17 cellular contexts compared by ENCODE assay signal in the genomic region with DNA sequence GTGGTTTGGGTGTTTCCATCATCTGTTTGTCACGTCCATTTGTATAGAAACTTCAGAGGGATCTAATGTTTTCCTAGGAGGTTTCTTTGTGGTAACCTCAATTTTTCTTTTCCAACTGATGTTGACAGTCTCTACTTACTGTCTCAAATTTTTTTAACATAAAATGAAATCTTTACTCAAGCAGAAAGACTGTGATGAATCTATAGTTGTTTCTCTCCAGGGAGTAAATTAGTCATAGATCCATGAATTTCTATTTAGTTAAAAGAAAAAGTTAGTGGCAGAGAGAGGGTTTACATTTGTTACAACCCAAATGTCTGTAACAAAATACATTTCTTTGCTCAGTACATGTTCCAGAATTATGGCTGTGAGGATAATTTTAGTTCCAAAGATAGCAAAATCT.
DNase-seq lines count a peak whose midpoint lies in the region; ATAC-seq, FAIRE-seq and TF ChIP-seq lines count a peak whose summit lies in the region.
"Had no signal": no experiment of that assay in that cellular context is flagged by ENCODE, and none has a peak within 500 bp of the region (broad histone marks: within the 10 kb centered on the region; RNA-seq: fewer than 3 reads in every experiment).

No MANE protein-coding gene starts in this region.

- H3K27ac ChIP-seq in astrocyte (ENCODE audit: low read depth, low read length) (no peak overlapping the region), smooth muscle cell (ENCODE audit: low read depth) (peak overlapping the region; percentile 91)
- H3K27ac ChIP-seq in CD8-positive, alpha-beta T cell (ENCODE audit: low read depth, low read length) = no peak overlapping the region
- H3K27ac ChIP-seq: A549 had no signal

- H3K4me1 ChIP-seq in astrocyte (ENCODE audit: insufficient read depth, low read length) (peaks cover 15% of the 10 kb centered on the region), smooth muscle cell (ENCODE audit: low read depth) (peaks cover 22% of the 10 kb centered on the region)
- H3K4me1 ChIP-seq in CD8-positive, alpha-beta T cell (ENCODE audit: insufficient read depth, low read length) = no peaks in the 10 kb centered on the region
- H3K4me1 ChIP-seq: A549 had no signal

- POLR2A ChIA-PET in CD8-positive, alpha-beta T cell (lab: Charles Lee) = no interaction called here

- H3K4me3 Mint-ChIP-seq in astrocyte (ENCODE audit: unreplicated experiment) (no peak overlapping the region), mesothelial cell of epicardium (no peak overlapping the region)
- no peak overlapping the region for H3K4me3 Mint-ChIP-seq in CD8-positive, alpha-beta T cell

- CTCF ChIA-PET in CD8-positive, alpha-beta T cell (lab: Charles Lee) = no interaction called here

- TF ChIP-seq CTCF in D721Med (IDR thresholded peaks at IDR 0.05; ENCODE audit: insufficient read depth, missing control alignments) = no peak
- TF ChIP-seq CTCF in astrocyte (IDR thresholded peaks at IDR 0.05; ENCODE audit: insufficient read depth, low read depth, low read length) = no peak
- no peak for TF ChIP-seq CTCF in mesothelial cell of epicardium (IDR thresholded peaks at IDR 0.05; ENCODE audit: unreplicated experiment)
- TF ChIP-seq CTCF in smooth muscle cell (IDR thresholded peaks at IDR 0.05; ENCODE audit: borderline replicate concordance, insufficient read depth, poor library complexity, severe bottlenecking) = no peak
- no peak for TF ChIP-seq CTCF in CD8-positive, alpha-beta T cell (IDR thresholded peaks at IDR 0.05)

- H3K4me1 Mint-ChIP-seq in astrocyte (ENCODE audit: low read depth, unreplicated experiment) (peaks cover 24% of the 10 kb centered on the region), mesothelial cell of epicardium (peaks cover 56% of the 10 kb centered on the region)
- H3K4me1 Mint-ChIP-seq in CD8-positive, alpha-beta T cell (ENCODE audit: low read depth) = no peaks in the 10 kb centered on the region

- H3K4me2 ChIP-seq in astrocyte (ENCODE audit: low read length) (peak overlapping the region; percentile 18), smooth muscle cell (peak overlapping the region; percentile 66)
- H3K4me2 ChIP-seq: A549 had no signal

- WGBS in smooth muscle cell (ENCODE audit: low lambda C conversion rate) = 64% methylated on average over 1 of the region's 1 CpG

- H3K4me3 ChIP-seq in astrocyte (ENCODE audit: insufficient read depth, low read depth, low read length) (no peak overlapping the region), smooth muscle cell (no peak overlapping the region)
- no peak overlapping the region for H3K4me3 ChIP-seq in CD8-positive, alpha-beta T cell (ENCODE audit: low read depth, low read length)
- H3K4me3 ChIP-seq: A549 had no signal

- DNase-seq in D721Med (ENCODE audit: insufficient read length, low spot score) = no peak
- DNase-seq in astrocyte (ENCODE audit: low read depth) = peak; percentile 23
- DNase-seq in mesothelial cell of epicardium (ENCODE audit: low spot score in 2 of 2, unreplicated experiment in 2 of 2) = no peak
- no peak for DNase-seq in smooth muscle cell (lab: John Stamatoyannopoulos, UW; ENCODE audit: unreplicated experiment)
- no peak for DNase-seq in activated CD8-positive, alpha-beta memory T cell treated with anti-CD3 and anti-CD28 coated beads for 24 hours
- no peak for DNase-seq in CD8-positive, alpha-beta T cell
- DNase-seq: Calu3, DND-41, GDM1, KBM-7, NCI-H1105, NCI-H1694 treated with DMSO at 0.1 percent for 48 hours, NCI-H446 treated with DMSO at 0.1 percent for 48 hours, NCI-H82 had no signal

- intact Hi-C loops in CD8-positive, alpha-beta T cell (cut with DNase I, micrococcal nuclease) = no loop called here

- H3K27ac Mint-ChIP-seq in astrocyte (ENCODE audit: unreplicated experiment) (no peak overlapping the region), mesothelial cell of epicardium (peak overlapping the region; percentile 87)
- H3K27ac Mint-ChIP-seq in CD8-positive, alpha-beta T cell = no peak overlapping the region

- H3K36me3 ChIP-seq in astrocyte (ENCODE audit: insufficient read depth, low read length) (no peaks in the 10 kb centered on the region), smooth muscle cell (ENCODE audit: low read depth) (no peaks in the 10 kb centered on the region)
- H3K36me3 ChIP-seq in CD8-positive, alpha-beta T cell (ENCODE audit: insufficient read depth, low read length) = no peaks in the 10 kb centered on the region

- FAIRE-seq in D721Med (lab: Jason Lieb, UNC) (peak; percentile 58), astrocyte (lab: Jason Lieb, UNC) (peak; percentile 58)
- FAIRE-seq: A549, GM19239 had no signal

- H2AFZ ChIP-seq in astrocyte (ENCODE audit: low read depth, low read length) (no peak overlapping the region), smooth muscle cell (ENCODE audit: low read depth) (no peak overlapping the region)

- H3K9me3 Mint-ChIP-seq in astrocyte (ENCODE audit: unreplicated experiment) (peaks cover 5% of the 10 kb centered on the region), mesothelial cell of epicardium (no peaks in the 10 kb centered on the region)
- H3K9me3 Mint-ChIP-seq in CD8-positive, alpha-beta T cell = peaks cover 2% of the 10 kb centered on the region

- H3K27me3 ChIP-seq in astrocyte (ENCODE audit: insufficient read depth, low read length) (no peaks in the 10 kb centered on the region), smooth muscle cell (ENCODE audit: low read depth) (no peaks in the 10 kb centered on the region)
- no peaks in the 10 kb centered on the region for H3K27me3 ChIP-seq in CD8-positive, alpha-beta T cell (ENCODE audit: insufficient read depth, low read length)

- H4K20me1 ChIP-seq in astrocyte (ENCODE audit: insufficient read depth, low read length) (no peaks in the 10 kb centered on the region), smooth muscle cell (ENCODE audit: low read depth) (peaks cover 7% of the 10 kb centered on the region)

- no peaks in the 10 kb centered on the region for H3K9me3 ChIP-seq in astrocyte (ENCODE audit: insufficient read depth, low read depth, low read length)
- H3K9me3 ChIP-seq in smooth muscle cell (replicated peaks; ENCODE audit: low read depth) = no peaks in the 10 kb centered on the region
- no peaks in the 10 kb centered on the region for H3K9me3 ChIP-seq in CD8-positive, alpha-beta T cell (ENCODE audit: low read length)
- H3K9me3 ChIP-seq: A549 had no signal

- H3K79me2 ChIP-seq in astrocyte (ENCODE audit: insufficient read depth, low read length) = no peaks in the 10 kb centered on the region
- peaks cover 6% of the 10 kb centered on the region for H3K79me2 ChIP-seq in smooth muscle cell (ENCODE audit: low read depth)

- no peak for ATAC-seq in activated CD4-positive, CD25-positive, alpha-beta regulatory T cell treated with anti-CD3 and anti-CD28 coated beads, Interleukin-2, amount 50 U/mL, for 24 hours
- no peak for ATAC-seq in CD8-positive, alpha-beta T cell
- ATAC-seq: A549 had no signal

- H3K9ac ChIP-seq in astrocyte (ENCODE audit: low read length) = no peak overlapping the region
- H3K9ac ChIP-seq in smooth muscle cell (ENCODE audit: low read depth) = peak overlapping the region; percentile 42

- no peaks in the 10 kb centered on the region for H3K36me3 Mint-ChIP-seq in astrocyte (ENCODE audit: low read depth, unreplicated experiment)
- peaks cover 16% of the 10 kb centered on the region for H3K36me3 Mint-ChIP-seq in mesothelial cell of epicardium
- peaks cover 2% of the 10 kb centered on the region for H3K36me3 Mint-ChIP-seq in CD8-positive, alpha-beta T cell

- peaks cover 33% of the 10 kb centered on the region for H3F3A ChIP-seq in smooth muscle cell (ENCODE audit: low read depth)

- H3K27me3 Mint-ChIP-seq in astrocyte (ENCODE audit: low read depth, unreplicated experiment) (no peaks in the 10 kb centered on the region), mesothelial cell of epicardium (ENCODE audit: low read depth) (no peaks in the 10 kb centered on the region)
- H3K27me3 Mint-ChIP-seq in CD8-positive, alpha-beta T cell (ENCODE audit: low read depth) = no peaks in the 10 kb centered on the region
